Comparison of ENCODE assay signal across 9 cellular contexts in the genomic region with DNA sequence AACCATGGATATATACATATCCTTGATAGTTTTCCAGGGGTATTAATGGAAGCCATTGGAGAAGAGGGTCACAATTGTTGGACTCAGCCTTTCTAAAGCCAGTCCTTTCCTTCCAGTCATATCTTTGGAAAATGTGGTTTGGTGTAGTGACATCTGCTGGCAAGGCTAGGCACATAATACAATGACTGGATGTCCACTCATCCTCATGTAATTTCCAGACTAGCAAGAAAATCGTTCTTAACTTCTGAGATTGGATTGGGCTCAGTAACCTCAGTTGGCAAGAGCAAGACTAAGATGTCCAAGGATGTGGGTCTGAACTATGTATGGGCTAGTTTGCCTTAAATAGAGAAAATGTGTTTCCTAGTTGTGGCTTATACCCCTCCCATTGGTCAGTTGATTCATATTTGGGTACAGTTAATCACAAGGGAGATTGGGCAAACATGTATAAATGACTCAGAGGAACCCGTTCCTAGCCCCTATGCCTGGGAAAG. TPM values are rescaled to one million over a fixed set of nuclear protein-coding genes. Genes with fewer than 3 reads are reported as not detected.
DNase-seq lines count a peak whose midpoint lies in the region; ATAC-seq, FAIRE-seq and TF ChIP-seq lines count a peak whose summit lies in the region.
"Had no signal": no experiment of that assay in that cellular context is flagged by ENCODE, and none has a peak within 500 bp of the region (broad histone marks: within the 10 kb centered on the region; RNA-seq: fewer than 3 reads in every experiment).

No MANE protein-coding gene starts in this region.

- peak; percentile 23 for DNase-seq in AG04450 (ENCODE audit: low read depth, low spot score)
- DNase-seq in NCI-H2196 (lab: John Stamatoyannopoulos, UW; ENCODE audit: unreplicated experiment), result peak; percentile 36
- DNase-seq in hepatocyte (ENCODE audit: low spot score), result peak; percentile 57
- DNase-seq in stimulated activated naive CD8-positive, alpha-beta T cell treated with anti-CD3 and anti-CD28 coated beads, Interleukin-15, Interleukin-2, amounts not matched to agents 100 U/mL and 50 U/mL, for 24 hours, result no peak

- peak; percentile 92 for ATAC-seq in activated T-helper 17 cell treated with anti-CD3 and anti-CD28 coated beads, Interleukin-2, amount 50 U/mL, for 72 hours (replicated peaks)
- ATAC-seq in stimulated activated naive CD8-positive, alpha-beta T cell treated with anti-CD3 and anti-CD28 coated beads, Interleukin-15, Interleukin-2, amounts not matched to agents 100 U/mL and 50 U/mL, for 24 hours, result peak; percentile 70
- ATAC-seq in HG03135 (IDR thresholded peaks at IDR 0.05; ENCODE audit: unreplicated experiment) (no peak), GM18873 (IDR thresholded peaks at IDR 0.05; ENCODE audit: low FRiP score, unreplicated experiment) (no peak)

- peak overlapping the region; percentile 86 for H3K27ac Mint-ChIP-seq in activated T-helper 17 cell treated with anti-CD3 and anti-CD28 coated beads, Interleukin-2, amount 50 U/mL, for 72 hours

- H3K4me2 ChIP-seq in hepatocyte, result no peak overlapping the region

- H3K27ac ChIP-seq in AG04450 (ENCODE audit: low read depth, low read length), result no peak overlapping the region
- H3K27ac ChIP-seq in hepatocyte, result no peak overlapping the region

- H3K9me3 ChIP-seq in AG04450 (ENCODE audit: control insufficient read depth, insufficient read depth, low read length) (no peaks in the 10 kb centered on the region), hepatocyte (ENCODE audit: low read depth) (no peaks in the 10 kb centered on the region)

- no peaks in the 10 kb centered on the region for H3K9me2 ChIP-seq in hepatocyte (replicated peaks; ENCODE audit: insufficient read depth)

- peaks cover 5% of the 10 kb centered on the region for H3K4me1 Mint-ChIP-seq in activated T-helper 17 cell treated with anti-CD3 and anti-CD28 coated beads, Interleukin-2, amount 50 U/mL, for 72 hours

- POLR2A ChIA-PET in AG04450 (lab: Yijun Ruan, JAX), result no interaction called here

- peaks cover 7% of the 10 kb centered on the region for H3K27me3 ChIP-seq in AG04450 (ENCODE audit: control insufficient read depth, insufficient read depth, low read length)
- H3K27me3 ChIP-seq in hepatocyte, result no peaks in the 10 kb centered on the region

- H3K36me3 ChIP-seq in hepatocyte (replicated peaks; ENCODE audit: insufficient read depth, low read depth), result no peaks in the 10 kb centered on the region

- no peaks in the 10 kb centered on the region for H4K20me1 ChIP-seq in hepatocyte (ENCODE audit: insufficient read depth, poor library complexity, severe bottlenecking)

- CTCF ChIA-PET in AG04450 (lab: Charles Lee), result interaction anchor here (0.9 to 1.3 kb wide), 2 partner anchors 71 to 212 kb away, joined by 5 read pairs; no protein-coding TSS in a partner anchor

- H3K79me2 ChIP-seq in hepatocyte, result no peaks in the 10 kb centered on the region

- 30% methylated on average over 2 of the region's 2 CpGs for WGBS in hepatocyte (ENCODE audit: low lambda C conversion rate, missing lambda C conversion rate)

- no peaks in the 10 kb centered on the region for H3K9me3 Mint-ChIP-seq in activated T-helper 17 cell treated with anti-CD3 and anti-CD28 coated beads, Interleukin-2, amount 50 U/mL, for 72 hours
- H3K9me3 Mint-ChIP-seq: IgD-negative memory B cell had no signal

- H3K4me3 ChIP-seq in AG04450 (ENCODE audit: low read depth, low read length) (no peak overlapping the region), hepatocyte (no peak overlapping the region)

- H3K27me3 Mint-ChIP-seq in activated T-helper 17 cell treated with anti-CD3 and anti-CD28 coated beads, Interleukin-2, amount 50 U/mL, for 72 hours, result no peaks in the 10 kb centered on the region

- no peaks in the 10 kb centered on the region for H3K4me1 ChIP-seq in hepatocyte (ENCODE audit: insufficient read depth)

- TF ChIP-seq CTCF in AG04450 (IDR thresholded peaks at IDR 0.05; ENCODE audit: low read depth, low read length) (peak; percentile 61), hepatocyte (IDR thresholded peaks at IDR 0.05; ENCODE audit: poor library complexity) (peak; percentile 60)

- FAIRE-seq in G401.6 (lab: Jason Lieb, UNC), result peak; percentile 80

- H3K36me3 Mint-ChIP-seq in activated T-helper 17 cell treated with anti-CD3 and anti-CD28 coated beads, Interleukin-2, amount 50 U/mL, for 72 hours (ENCODE audit: low read depth), result no peaks in the 10 kb centered on the region
- H3K36me3 Mint-ChIP-seq: IgD-negative memory B cell had no signal

- H3K4me3 Mint-ChIP-seq in activated T-helper 17 cell treated with anti-CD3 and anti-CD28 coated beads, Interleukin-2, amount 50 U/mL, for 72 hours, result no peak overlapping the region
- H3K4me3 Mint-ChIP-seq: IgD-negative memory B cell had no signal

- H2AFZ ChIP-seq in hepatocyte, result no peak overlapping the region

RNA-seq across cellular contexts. Expression of a gene that starts 8.7 kb away (rescaled TPM):
- 26.5 and 27.0 TPM in 2 replicates for polyA plus RNA-seq in AG04450 (2011; rRNA removed)
- 31.9 and 34.9 TPM in 2 replicates for polyA minus RNA-seq in AG04450 (2011; rRNA and poly(A)+ RNA removed)
- total RNA-seq in activated T-helper 17 cell treated with anti-CD3 and anti-CD28 coated beads, Interleukin-2, amount 50 U/mL, for 72 hours, result 10 to 100 TPM; 66.4 to 86.4 TPM
- total RNA-seq in hepatocyte, result 23.2 and 30.1 TPM in 2 replicates
- 20.8 and 21.4 TPM in 2 replicates for polyA plus RNA-seq in hepatocyte

RNA-seq across cellular contexts. Expression of a gene that starts 15.8 kb away (rescaled TPM):
- polyA plus RNA-seq in AG04450 (2011; rRNA removed) (2.5 and 2.8 TPM in 2 replicates), hepatocyte (27.9 and 29.1 TPM in 2 replicates)
- 3.2 and 4.9 TPM in 2 replicates for polyA minus RNA-seq in AG04450 (2011; rRNA and poly(A)+ RNA removed)
- 10 to 100 TPM; 25.8 TPM for total RNA-seq in activated T-helper 17 cell treated with anti-CD3 and anti-CD28 coated beads, Interleukin-2, amount 50 U/mL, for 72 hours
- total RNA-seq in hepatocyte, result 14.9 and 18.7 TPM in 2 replicates

Comparison
In these comparisons a context has a peak if more than half of its experiments do, and no peak if none do; other contexts are left out.
1. ATAC-seq: peak in activated T-helper 17 cell treated with anti-CD3 and anti-CD28 coated beads, Interleukin-2, amount 50 U/mL, for 72 hours (single experiment) and stimulated activated naive CD8-positive, alpha-beta T cell treated with anti-CD3 and anti-CD28 coated beads, Interleukin-15, Interleukin-2, amounts not matched to agents 100 U/mL and 50 U/mL, for 24 hours (single experiment); none in HG03135 (single experiment) and GM18873 (single experiment).